ENCODE assay signal across 1 cellular context in the genomic region with DNA sequence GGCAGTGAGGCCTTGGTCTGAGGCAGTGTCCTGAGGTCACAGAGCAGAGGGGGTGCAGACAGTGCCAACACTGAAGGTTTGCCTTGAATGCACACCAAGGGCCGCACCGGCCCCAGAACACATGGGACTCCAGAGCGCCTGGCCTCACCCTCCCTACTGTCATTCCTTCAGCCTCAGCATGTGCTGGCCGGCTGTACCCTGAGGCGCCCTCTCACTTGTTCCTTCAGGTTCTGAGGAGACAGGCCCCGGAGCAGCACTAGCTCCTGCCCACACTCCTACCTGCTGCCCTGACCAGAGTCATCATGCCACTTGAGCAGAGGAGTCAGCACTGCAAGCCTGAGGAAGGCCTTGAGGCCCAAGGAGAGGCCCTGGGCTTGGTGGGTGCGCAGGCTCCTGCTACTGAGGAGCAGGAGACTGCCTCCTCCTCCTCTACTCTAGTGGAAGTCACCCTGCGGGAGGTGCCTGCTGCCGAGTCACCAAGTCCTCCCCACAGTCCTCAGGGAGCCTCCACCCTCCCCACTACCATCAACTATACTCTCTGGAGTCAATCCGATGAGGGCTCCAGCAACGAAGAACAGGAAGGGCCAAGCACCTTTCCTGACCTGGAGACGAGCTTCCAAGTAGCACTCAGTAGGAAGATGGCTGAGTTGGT.
TF ChIP-seq lines count a peak whose summit lies in the region.

No MANE protein-coding gene starts in this region.

TF ChIP-seq in SK-N-SH treated with all-trans-retinoic acid at 6 μM for 48 hours, 23 proteins besides CTCF, POLR2A, EP300 and RAD21 (continued from another document):
- TF ChIP-seq CSRNP3 (CRISPR knock-in tag; IDR thresholded peaks at IDR 0.05) (no peak), ESRRG (CRISPR knock-in tag; IDR thresholded peaks at IDR 0.05) (no peak), ZFP3 (CRISPR knock-in tag; IDR thresholded peaks at IDR 0.05) (no peak), PPARA (CRISPR knock-in tag; IDR thresholded peaks at IDR 0.05; ENCODE audit: borderline replicate concordance) (no peak), ZNF565 (CRISPR knock-in tag; conservative IDR thresholded peaks at IDR 0.05; ENCODE audit: low read depth) (no peak), RARB (CRISPR knock-in tag; IDR thresholded peaks at IDR 0.05) (no peak), TOX (CRISPR knock-in tag; IDR thresholded peaks at IDR 0.05; ENCODE audit: borderline replicate concordance) (no peak), BACH2 (CRISPR knock-in tag; IDR thresholded peaks at IDR 0.05; ENCODE audit: borderline replicate concordance) (no peak)
